Comparison of ENCODE assay signal across 22 cellular contexts in the genomic region with DNA sequence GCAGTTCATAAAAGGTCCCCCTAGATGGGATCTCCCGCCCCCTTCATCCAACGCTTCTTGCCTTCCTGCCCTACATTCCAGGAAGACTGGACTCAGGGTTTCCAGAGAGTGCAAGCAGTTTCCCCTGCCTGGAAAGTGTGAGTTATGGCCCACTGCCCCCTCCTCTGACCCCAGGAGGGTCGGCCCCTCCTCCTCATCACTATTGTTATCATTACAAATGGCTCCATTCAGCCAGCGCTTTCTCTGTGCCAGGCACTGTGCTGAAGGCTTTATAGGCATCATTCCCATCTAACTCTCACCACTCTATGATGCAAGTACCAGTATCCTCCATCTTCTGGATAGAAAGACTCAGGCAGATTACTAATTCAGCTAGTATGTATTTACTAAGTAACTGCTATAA.
"Had no signal": no experiment of that assay in that cellular context is flagged by ENCODE, and none has a peak within 500 bp of the region (broad histone marks: within the 10 kb centered on the region; RNA-seq: fewer than 3 reads in every experiment).

No MANE protein-coding gene starts in this region.

- H3K4me1 ChIP-seq: colonic mucosa had no signal

- H3K9me3 ChIP-seq: colonic mucosa, esophagus squamous epithelium, sigmoid colon, SK-N-SH, upper lobe of left lung had no signal

- ATAC-seq: activated CD4-positive, CD25-positive, alpha-beta regulatory T cell treated with anti-CD3 and anti-CD28 coated beads, Interleukin-2, amount 50 U/mL, for 24 hours; activated CD8-positive, alpha-beta T cell treated with anti-CD3 and anti-CD28 coated beads for 36 hours; activated naive CD4-positive, alpha-beta T cell treated with anti-CD3 and anti-CD28 coated beads, Interleukin-2, amount 50 U/mL, for 72 hours; left ventricle myocardium superior; natural killer cell treated with Interleukin-12 subunit alpha and Interleukin-12 subunit beta and Interleukin-15 and Interleukin-18, amount 100 ng/mL, for 72 hours; stimulated activated naive B cell treated with anti-CD40 and anti-IgM and Interleukin-4, amounts not matched to agents 10 μg/mL and 1 μg/mL and 100 μg/mL, for 72 hours had no signal

- H3K36me3 Mint-ChIP-seq: activated naive CD4-positive, alpha-beta T cell treated with anti-CD3 and anti-CD28 coated beads, Interleukin-2, amount 50 U/mL, for 72 hours; immature natural killer cell; natural killer cell treated with Interleukin-12 subunit alpha and Interleukin-12 subunit beta and Interleukin-15 and Interleukin-18, amount 100 ng/mL, for 72 hours had no signal

- H3K27ac Mint-ChIP-seq: activated CD4-positive, alpha-beta T cell treated with anti-CD3 and anti-CD28 coated beads, Interleukin-2, amount 10 ng/mL, durations not matched to agents 7 days and 5 days; activated CD8-positive, alpha-beta T cell treated with anti-CD3 and anti-CD28 coated beads for 36 hours; activated naive CD4-positive, alpha-beta T cell treated with anti-CD3 and anti-CD28 coated beads, Interleukin-2, amount 50 U/mL, for 72 hours; immature natural killer cell; natural killer cell treated with Interleukin-12 subunit alpha and Interleukin-12 subunit beta and Interleukin-15 and Interleukin-18, amount 100 ng/mL, for 72 hours; stimulated activated naive B cell treated with anti-CD40 and anti-IgM and Interleukin-4, amounts not matched to agents 10 μg/mL and 1 μg/mL and 100 μg/mL, for 72 hours had no signal

- FAIRE-seq: astrocyte had no signal

- H3K4me1 Mint-ChIP-seq: activated CD4-positive, alpha-beta T cell treated with anti-CD3 and anti-CD28 coated beads, Interleukin-2, amount 10 ng/mL, durations not matched to agents 7 days and 5 days; immature natural killer cell had no signal

- H3K4me3 Mint-ChIP-seq: activated CD4-positive, alpha-beta T cell treated with anti-CD3 and anti-CD28 coated beads, Interleukin-2, amount 10 ng/mL, durations not matched to agents 7 days and 5 days; activated CD8-positive, alpha-beta T cell treated with anti-CD3 and anti-CD28 coated beads for 36 hours; central memory CD8-positive, alpha-beta T cell; immature natural killer cell; natural killer cell treated with Interleukin-12 subunit alpha and Interleukin-12 subunit beta and Interleukin-15 and Interleukin-18, amount 100 ng/mL, for 72 hours; stimulated activated naive B cell treated with anti-CD40 and anti-IgM and Interleukin-4, amounts not matched to agents 10 μg/mL and 1 μg/mL and 100 μg/mL, for 72 hours had no signal

- DNase-seq: activated CD4-positive, alpha-beta T cell treated with anti-CD3 and anti-CD28 coated beads, Interleukin-2, amount 10 ng/mL, durations not matched to agents 7 days and 5 days; activated CD8-positive, alpha-beta T cell treated with anti-CD3 and anti-CD28 coated beads for 36 hours; colonic mucosa; esophagus squamous epithelium; immature natural killer cell; left ventricle myocardium superior; mammary epithelial cell; sigmoid colon; SK-N-SH; stimulated activated CD4-positive, alpha-beta T cell treated with anti-CD3 and anti-CD28 coated beads, Interleukin-15, amount 100 ng/mL, for 24 hours; stimulated activated CD4-positive, alpha-beta T cell treated with anti-CD3 and anti-CD28 coated beads, Interleukin-2, amount 100 ng/mL, for 48 hours; stimulated activated CD8-positive, alpha-beta memory T cell treated with anti-CD3 and anti-CD28 coated beads, Interleukin-4, amount 100 ng/mL, for 48 hours; stimulated activated naive B cell treated with anti-CD40 and anti-IgM and Interleukin-4, amounts not matched to agents 10 μg/mL and 1 μg/mL and 100 μg/mL, for 72 hours; upper lobe of left lung had no signal

- H3K27ac ChIP-seq: colonic mucosa, esophagus squamous epithelium, parathyroid adenoma, sigmoid colon, upper lobe of left lung, VCaP had no signal

- H3K36me3 ChIP-seq: colonic mucosa, esophagus squamous epithelium, sigmoid colon, upper lobe of left lung had no signal

- H3K4me3 ChIP-seq: colonic mucosa, esophagus squamous epithelium, sigmoid colon, smooth muscle cell, upper lobe of left lung had no signal

- H3K9me3 Mint-ChIP-seq: activated CD4-positive, alpha-beta T cell treated with anti-CD3 and anti-CD28 coated beads, Interleukin-2, amount 10 ng/mL, durations not matched to agents 7 days and 5 days; activated CD8-positive, alpha-beta T cell treated with anti-CD3 and anti-CD28 coated beads for 36 hours; activated naive CD4-positive, alpha-beta T cell treated with anti-CD3 and anti-CD28 coated beads, Interleukin-2, amount 50 U/mL, for 72 hours; central memory CD8-positive, alpha-beta T cell; immature natural killer cell; natural killer cell treated with Interleukin-12 subunit alpha and Interleukin-12 subunit beta and Interleukin-15 and Interleukin-18, amount 100 ng/mL, for 72 hours had no signal

- H3K27me3 ChIP-seq: colonic mucosa, upper lobe of left lung had no signal
